ENCODE assay signal across 26 cellular contexts in genomic region chr4:130668859-130669258, GRCh38.
"Had no signal": no experiment of that assay in that cellular context is flagged by ENCODE, and none has a peak within 500 bp of the region (broad histone marks: within the 10 kb centered on the region; RNA-seq: fewer than 3 reads in every experiment).

No MANE protein-coding gene starts in this region.

- H3K4me3 ChIP-seq: stomach, suprapubic skin, testis, thoracic aorta, thyroid gland, tibial artery, tibial nerve, transverse colon, upper lobe of left lung, upper lobe of right lung, uterus, vagina had no signal

- H3K27me3 ChIP-seq: stomach, suprapubic skin, testis, thyroid gland, tibial artery, tibial nerve, transverse colon, upper lobe of left lung, upper lobe of right lung, uterus, vagina had no signal

- DNase-seq: stimulated activated CD4-positive, alpha-beta T cell treated with anti-CD3 and anti-CD28 coated beads, Interleukin-2, amount 100 ng/mL, for 48 hours; stimulated activated CD4-positive, alpha-beta T cell treated with anti-CD3 and anti-CD28 coated beads, Interleukin-4, amount 100 ng/mL, for 1 hour; stimulated activated CD4-positive, alpha-beta T cell treated with anti-CD3 and anti-CD28 coated beads, Interleukin-4, amount 100 ng/mL, for 24 hours; stimulated activated CD4-positive, alpha-beta T cell treated with anti-CD3 and anti-CD28 coated beads, Interleukin-4, amount 100 ng/mL, for 4 hours; stimulated activated CD8-positive, alpha-beta memory T cell treated with anti-CD3 and anti-CD28 coated beads, Interleukin-4, amount 100 ng/mL, for 48 hours; stimulated activated naive B cell treated with anti-CD40 and anti-IgM and Interleukin-4, amounts not matched to agents 10 μg/mL and 1 μg/mL and 100 μg/mL, for 72 hours; stimulated activated naive CD4-positive, alpha-beta T cell; stimulated activated naive CD4-positive, alpha-beta T cell treated with Interleukin-2 at 50 U/mL for 16 hours; stimulated activated naive CD8-positive, alpha-beta T cell treated with anti-CD3 and anti-CD28 coated beads, Interleukin-15, amount 100 ng/mL, for 72 hours; stimulated activated naive CD8-positive, alpha-beta T cell treated with anti-CD3 and anti-CD28 coated beads, Interleukin-15, Interleukin-2, amounts not matched to agents 100 U/mL and 50 U/mL, for 24 hours; stomach; substantia nigra; testis; thyroid gland; tibial artery; transverse colon; trophoblast cell; upper lobe of left lung; upper lobe of right lung; uterus had no signal

- H3K36me3 ChIP-seq: stomach, suprapubic skin, thoracic aorta, thyroid gland, tibial artery, tibial nerve, transverse colon, upper lobe of left lung, upper lobe of right lung, uterus, vagina had no signal

- H3K9me3 ChIP-seq: stomach, suprapubic skin, testis, thoracic aorta, thyroid gland, tibial artery, tibial nerve, transverse colon, upper lobe of left lung, upper lobe of right lung, uterus, vagina had no signal

- ATAC-seq: stimulated activated effector memory CD8-positive, alpha-beta T cell treated with anti-CD3 and anti-CD28 coated beads, Interleukin-12 subunit alpha, Interleukin-12 subunit beta, amount 100 ng/mL, for 72 hours; stimulated activated memory B cell treated with anti-CD40 and anti-IgM and Interleukin-4, amounts not matched to agents 10 μg/mL and 1 μg/mL and 100 μg/mL, for 72 hours; stimulated activated naive B cell treated with anti-CD40 and anti-IgM and Interleukin-4, amounts not matched to agents 10 μg/mL and 1 μg/mL and 100 μg/mL, for 72 hours; stimulated activated naive CD8-positive, alpha-beta T cell treated with anti-CD3 and anti-CD28 coated beads, Interleukin-15, amount 100 ng/mL, for 72 hours; stimulated activated naive CD8-positive, alpha-beta T cell treated with anti-CD3 and anti-CD28 coated beads, Interleukin-15, Interleukin-2, amounts not matched to agents 100 U/mL and 50 U/mL, for 24 hours; upper lobe of right lung had no signal

- H3K4me1 ChIP-seq: stomach, suprapubic skin, testis, thyroid gland, tibial artery, tibial nerve, transverse colon, upper lobe of left lung, upper lobe of right lung, uterus, vagina had no signal

- H3K27ac ChIP-seq: stomach, suprapubic skin, testis, thoracic aorta, thyroid gland, tibial artery, tibial nerve, transverse colon, upper lobe of left lung, upper lobe of right lung, uterus, vagina had no signal
